Comparison of ENCODE assay signal across 8 cellular contexts in the genomic region with DNA sequence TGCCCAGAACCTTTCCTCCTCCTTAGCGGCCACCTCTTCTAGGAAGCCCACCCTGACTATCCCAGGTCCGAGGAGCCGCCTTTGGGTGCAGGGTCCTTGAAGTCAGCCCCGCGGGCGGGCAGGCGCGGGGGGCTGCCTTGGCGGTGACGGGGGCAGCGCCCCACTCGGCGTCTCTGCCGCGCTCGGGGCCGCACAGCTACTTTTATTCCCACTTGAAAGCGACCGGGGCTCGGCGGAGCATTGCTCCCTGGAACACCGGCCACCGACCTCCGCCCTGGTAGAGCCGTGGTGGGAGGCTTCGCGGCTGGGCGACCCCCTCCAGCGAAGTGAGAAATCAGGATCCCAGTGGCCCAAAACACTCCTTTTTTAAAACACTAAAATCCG. TPM values are rescaled to one million over a fixed set of nuclear protein-coding genes. Genes with fewer than 3 reads are reported as not detected.
DNase-seq lines count a peak whose midpoint lies in the region; ATAC-seq and TF ChIP-seq lines count a peak whose summit lies in the region.

No MANE protein-coding gene starts in this region.

- DNase-seq in NCI-H748 (lab: John Stamatoyannopoulos, UW; ENCODE audit: unreplicated experiment) (peak; percentile 49), NCI-H748 treated with DMSO at 0.1 percent for 48 hours (lab: John Stamatoyannopoulos, UW) (no peak), activated B cell treated with CpG ODN at 0.5 μM for 24 hours (no peak), glutamatergic neuron (no peak), NCI-H510A treated with DMSO at 0.1 percent for 48 hours (lab: John Stamatoyannopoulos, UW) (no peak), NCI-H1417 treated with DMSO at 0.1 percent for 48 hours (lab: John Stamatoyannopoulos, UW) (no peak)
- no peak for DNase-seq in stimulated activated naive B cell treated with anti-CD40 and anti-IgM and Interleukin-4, amounts not matched to agents 10 μg/mL and 1 μg/mL and 100 μg/mL, for 72 hours
- DNase-seq in stimulated activated naive CD4-positive, alpha-beta T cell treated with Interleukin-2 at 50 U/mL for 16 hours (lab: John Stamatoyannopoulos, UW) = no peak

- CTCF ChIA-PET in activated B cell treated with CpG ODN at 0.5 μM for 24 hours (lab: Charles Lee) = interaction anchor here (1.3 to 3.8 kb wide), 2 partner anchors 18 to 57 kb away, joined by 4 to 22 read pairs; a partner anchor contains a TSS

- peak overlapping the region; percentile 73 for H3K4me3 Mint-ChIP-seq in activated B cell treated with CpG ODN at 0.5 μM for 24 hours
- peak overlapping the region; percentile 84 for H3K4me3 Mint-ChIP-seq in glutamatergic neuron (ENCODE audit: unreplicated experiment)
- peak overlapping the region; percentile 80 for H3K4me3 Mint-ChIP-seq in stimulated activated naive B cell treated with anti-CD40 and anti-IgM and Interleukin-4, amounts not matched to agents 10 μg/mL and 1 μg/mL and 100 μg/mL, for 72 hours

- POLR2A ChIA-PET in activated B cell treated with CpG ODN at 0.5 μM for 24 hours (lab: Charles Lee) = interaction anchor here (0.6 to 1.2 kb wide), 3 partner anchors 19 to 80 kb away, joined by 3 to 5 read pairs (median 4); no protein-coding TSS in a partner anchor

- intact Hi-C loops in activated B cell treated with CpG ODN at 0.5 μM for 24 hours (cut with micrococcal nuclease) = loop anchor here (2.0 kb wide), 1 partner anchor 22 kb away; no protein-coding TSS in a partner anchor

- H3K27ac Mint-ChIP-seq in activated B cell treated with CpG ODN at 0.5 μM for 24 hours = no peak overlapping the region
- H3K27ac Mint-ChIP-seq in glutamatergic neuron (ENCODE audit: unreplicated experiment) = peak overlapping the region; percentile 90
- no peak overlapping the region for H3K27ac Mint-ChIP-seq in stimulated activated naive B cell treated with anti-CD40 and anti-IgM and Interleukin-4, amounts not matched to agents 10 μg/mL and 1 μg/mL and 100 μg/mL, for 72 hours

- ATAC-seq in activated B cell treated with CpG ODN at 0.5 μM for 24 hours (ENCODE audit: low read depth) = no peak
- ATAC-seq in stimulated activated naive B cell treated with anti-CD40 and anti-IgM and Interleukin-4, amounts not matched to agents 10 μg/mL and 1 μg/mL and 100 μg/mL, for 72 hours (replicated peaks) = no peak

- H3K4me1 Mint-ChIP-seq in activated B cell treated with CpG ODN at 0.5 μM for 24 hours = peaks cover 17% of the 10 kb centered on the region
- peaks cover 13% of the 10 kb centered on the region for H3K4me1 Mint-ChIP-seq in glutamatergic neuron (ENCODE audit: low read depth, unreplicated experiment)
- H3K4me1 Mint-ChIP-seq in stimulated activated naive B cell treated with anti-CD40 and anti-IgM and Interleukin-4, amounts not matched to agents 10 μg/mL and 1 μg/mL and 100 μg/mL, for 72 hours = peaks cover 12 to 31% of the 10 kb centered on the region in 2 donors

- TF ChIP-seq CTCF in activated B cell treated with CpG ODN at 0.5 μM for 24 hours (IDR thresholded peaks at IDR 0.05) (no peak), glutamatergic neuron (IDR thresholded peaks at IDR 0.05; ENCODE audit: partially characterized antibody, unreplicated experiment) (no peak)

- no peaks in the 10 kb centered on the region for H3K9me3 Mint-ChIP-seq in activated B cell treated with CpG ODN at 0.5 μM for 24 hours
- peaks cover 4% of the 10 kb centered on the region for H3K9me3 Mint-ChIP-seq in glutamatergic neuron (ENCODE audit: unreplicated experiment)
- H3K9me3 Mint-ChIP-seq in stimulated activated naive B cell treated with anti-CD40 and anti-IgM and Interleukin-4, amounts not matched to agents 10 μg/mL and 1 μg/mL and 100 μg/mL, for 72 hours = no peaks in the 10 kb centered on the region

- H3K36me3 Mint-ChIP-seq in activated B cell treated with CpG ODN at 0.5 μM for 24 hours (ENCODE audit: low read depth) (no peaks in the 10 kb centered on the region), glutamatergic neuron (ENCODE audit: unreplicated experiment) (no peaks in the 10 kb centered on the region)
- H3K36me3 Mint-ChIP-seq in stimulated activated naive B cell treated with anti-CD40 and anti-IgM and Interleukin-4, amounts not matched to agents 10 μg/mL and 1 μg/mL and 100 μg/mL, for 72 hours = peaks cover 0 to 3% of the 10 kb centered on the region in 2 donors

- H3K27me3 Mint-ChIP-seq in activated B cell treated with CpG ODN at 0.5 μM for 24 hours (no peaks in the 10 kb centered on the region), glutamatergic neuron (ENCODE audit: unreplicated experiment) (peaks cover 6% of the 10 kb centered on the region)
- H3K27me3 Mint-ChIP-seq in stimulated activated naive B cell treated with anti-CD40 and anti-IgM and Interleukin-4, amounts not matched to agents 10 μg/mL and 1 μg/mL and 100 μg/mL, for 72 hours = peaks cover 4 to 10% of the 10 kb centered on the region in 2 donors

RNA-seq across cellular contexts. Expression of a gene that starts 0.8 kb away (rescaled TPM):
- 10.7 and 11.3 TPM in 2 replicates for total RNA-seq in activated B cell treated with CpG ODN at 0.5 μM for 24 hours
- 131 TPM for total RNA-seq in glutamatergic neuron (ENCODE audit: unreplicated experiment)

RNA-seq across cellular contexts. Expression of a gene that starts 9.5 kb away (rescaled TPM):
- 4.1 and 4.4 TPM in 2 replicates for total RNA-seq in activated B cell treated with CpG ODN at 0.5 μM for 24 hours
- total RNA-seq in glutamatergic neuron (ENCODE audit: unreplicated experiment) = 88.5 TPM

RNA-seq across cellular contexts. Expression of a gene that starts 19.9 kb away (rescaled TPM):
- total RNA-seq in activated B cell treated with CpG ODN at 0.5 μM for 24 hours (65.0 and 68.2 TPM in 2 replicates), glutamatergic neuron (ENCODE audit: unreplicated experiment) (88.2 TPM)

RNA-seq across cellular contexts. Expression of a gene that starts 26.2 kb away (rescaled TPM):
- total RNA-seq in activated B cell treated with CpG ODN at 0.5 μM for 24 hours (87.5 and 103 TPM in 2 replicates), glutamatergic neuron (ENCODE audit: unreplicated experiment) (51.0 TPM)

RNA-seq across cellular contexts. Expression of a gene that starts 36.4 kb away (rescaled TPM):
- 18.6 and 20.6 TPM in 2 replicates for total RNA-seq in activated B cell treated with CpG ODN at 0.5 μM for 24 hours
- total RNA-seq in glutamatergic neuron (ENCODE audit: unreplicated experiment) = 95.2 TPM

Comparison
In these comparisons a context has a peak if more than half of its experiments do, and no peak if none do; other contexts are left out.
1. RNA of a gene that starts 0.8 kb away (total RNA-seq): 131 TPM in glutamatergic neuron (single experiment); 10.7 to 11.3 TPM in activated B cell treated with CpG ODN at 0.5 μM for 24 hours; every median in the first group is over 10 times any median in the second.
2. RNA of a gene that starts 9.5 kb away (total RNA-seq): 88.5 TPM in glutamatergic neuron (single experiment); 4.1 to 4.4 TPM in activated B cell treated with CpG ODN at 0.5 μM for 24 hours; every median in the first group is over 10 times any median in the second.
3. Peak in every context shown above with its lines, with median percentiles within 50 percentile points of each other: H3K4me3 Mint-ChIP-seq.